ENCODE assay signal across 23 cellular contexts in genomic region chr14:61404637-61405036, GRCh38.
DNase-seq lines count a peak whose midpoint lies in the region; ATAC-seq and TF ChIP-seq lines count a peak whose summit lies in the region.
"Had no signal": no experiment of that assay in that cellular context is flagged by ENCODE, and none has a peak within 500 bp of the region (broad histone marks: within the 10 kb centered on the region; RNA-seq: fewer than 3 reads in every experiment).

No MANE protein-coding gene starts in this region.

- no peak overlapping the region for H2AFZ ChIP-seq in MM.1S (ENCODE audit: low read length)

- no peak overlapping the region for H3K9ac ChIP-seq in MM.1S (ENCODE audit: low read length)
- H3K9ac ChIP-seq: SK-N-SH had no signal

- H4K20me1 ChIP-seq in MM.1S (ENCODE audit: insufficient read depth, low read length) = no peaks in the 10 kb centered on the region

- peak overlapping the region; percentile 8 for H3K4me3 Mint-ChIP-seq in T-helper 1 cell treated with Interleukin-12 subunit alpha and Interleukin-12 subunit beta and Interleukin-4 antibody, amounts not matched to agents 30 μg/mL and 1 μg/mL, for 36 hours
- peak overlapping the region in 7 of 8 donors; percentile 12 to 74 (median 66) for H3K4me3 Mint-ChIP-seq in CD4-positive, alpha-beta memory T cell
- H3K4me3 Mint-ChIP-seq in activated CD8-positive, alpha-beta T cell treated with anti-CD3 and anti-CD28 coated beads, Interleukin-2, amount 10 ng/mL, durations not matched to agents 7 days and 5 days = peak overlapping the region; percentile 11
- H3K4me3 Mint-ChIP-seq in immature natural killer cell = peak overlapping the region; percentile 56 to 82 (median 68)

- DNase-seq in T-helper 1 cell (no peak), immature natural killer cell (no peak), MM.1S (no peak), foreskin fibroblast (no peak), inferior parietal cortex (ENCODE audit: extremely low spot score) (no peak)
- DNase-seq in CD4-positive, alpha-beta memory T cell = no peak
- DNase-seq in activated CD8-positive, alpha-beta T cell treated with anti-CD3 and anti-CD28 coated beads, Interleukin-2, amount 10 ng/mL, durations not matched to agents 7 days and 5 days = no peak
- DNase-seq: activated T-cell treated with anti-CD3 and anti-CD28 coated beads, Interleukin-2, amount 50 U/mL, for 4 hours; BE2C; dermis blood vessel endothelial cell; hippocampal formation; mammary epithelial cell; MG63; NCI-H146; NCI-H2171 treated with DMSO at 0.1 percent for 48 hours; NCI-H526; retina; SK-N-SH; spleen; stimulated activated CD4-positive, alpha-beta T cell treated with anti-CD3 and anti-CD28 coated beads, Interleukin-4, amount 100 ng/mL, for 24 hours had no signal

- ATAC-seq in activated CD8-positive, alpha-beta T cell treated with anti-CD3 and anti-CD28 coated beads, Interleukin-2, amount 10 ng/mL, durations not matched to agents 7 days and 5 days = no peak
- ATAC-seq: activated T-cell treated with anti-CD3 and anti-CD28 coated beads, Interleukin-2, amount 50 U/mL, for 4 hours had no signal

- no peaks in the 10 kb centered on the region for H3K9me3 Mint-ChIP-seq in T-helper 1 cell treated with Interleukin-12 subunit alpha and Interleukin-12 subunit beta and Interleukin-4 antibody, amounts not matched to agents 30 μg/mL and 1 μg/mL, for 36 hours
- H3K9me3 Mint-ChIP-seq in CD4-positive, alpha-beta memory T cell = no peaks in the 10 kb centered on the region
- no peaks in the 10 kb centered on the region for H3K9me3 Mint-ChIP-seq in activated CD8-positive, alpha-beta T cell treated with anti-CD3 and anti-CD28 coated beads, Interleukin-2, amount 10 ng/mL, durations not matched to agents 7 days and 5 days (ENCODE audit: insufficient read depth)
- H3K9me3 Mint-ChIP-seq in immature natural killer cell = no peaks in the 10 kb centered on the region
- H3K9me3 Mint-ChIP-seq: activated T-cell treated with anti-CD3 and anti-CD28 coated beads, Interleukin-2, amount 50 U/mL, for 4 hours had no signal

- TF ChIP-seq CTCF in MM.1S (IDR thresholded peaks at IDR 0.05; ENCODE audit: low read length) (no peak), foreskin fibroblast (IDR thresholded peaks at IDR 0.05; ENCODE audit: low read depth, low read length) (no peak)

- H3K9me2 ChIP-seq in MM.1S (replicated peaks; ENCODE audit: insufficient read depth, low read length) = no peaks in the 10 kb centered on the region
- H3K9me2 ChIP-seq: SK-N-SH had no signal

- H3K4me3 ChIP-seq in CD4-positive, alpha-beta memory T cell (ENCODE audit: low read length in 2 of 2) = no peak overlapping the region
- no peak overlapping the region for H3K4me3 ChIP-seq in MM.1S (ENCODE audit: low read length)
- H3K4me3 ChIP-seq in foreskin fibroblast (ENCODE audit: low read depth in 1 of 2, low read length in 2 of 2) = no peak overlapping the region
- H3K4me3 ChIP-seq: MG63, spleen had no signal

- no peaks in the 10 kb centered on the region for H3K27me3 Mint-ChIP-seq in T-helper 1 cell treated with Interleukin-12 subunit alpha and Interleukin-12 subunit beta and Interleukin-4 antibody, amounts not matched to agents 30 μg/mL and 1 μg/mL, for 36 hours (ENCODE audit: low read depth)
- no peaks in the 10 kb centered on the region for H3K27me3 Mint-ChIP-seq in CD4-positive, alpha-beta memory T cell
- H3K27me3 Mint-ChIP-seq in activated CD8-positive, alpha-beta T cell treated with anti-CD3 and anti-CD28 coated beads, Interleukin-2, amount 10 ng/mL, durations not matched to agents 7 days and 5 days (ENCODE audit: low read depth) = no peaks in the 10 kb centered on the region
- peaks cover 4 to 35% (median 5%) of the 10 kb centered on the region in 3 donors for H3K27me3 Mint-ChIP-seq in immature natural killer cell (ENCODE audit: low read depth in 3 of 3)

- no peak overlapping the region for H3K4me2 ChIP-seq in MM.1S (ENCODE audit: low read depth, low read length)
- H3K4me2 ChIP-seq: SK-N-SH had no signal

- CTCF ChIA-PET in CD4-positive, alpha-beta memory T cell (lab: Charles Lee; ENCODE audit: partially characterized antibody) = interaction anchor here (0.6 to 3.1 kb wide), 6 partner anchors 16 to 123 kb away, joined by 3 to 22 read pairs (median 4); no protein-coding TSS in a partner anchor
- CTCF ChIA-PET in activated CD8-positive, alpha-beta T cell treated with anti-CD3 and anti-CD28 coated beads, Interleukin-2, amount 10 ng/mL, durations not matched to agents 7 days and 5 days (lab: Charles Lee) = interaction anchor here (2.0 to 2.5 kb wide), 2 partner anchors 24 to 72 kb away, joined by 5 to 9 read pairs; no protein-coding TSS in a partner anchor

- no peaks in the 10 kb centered on the region for H3K36me3 ChIP-seq in CD4-positive, alpha-beta memory T cell (ENCODE audit: insufficient read depth, low read length)
- no peaks in the 10 kb centered on the region for H3K36me3 ChIP-seq in MM.1S (replicated peaks; ENCODE audit: insufficient read depth, low read length)
- H3K36me3 ChIP-seq: BE2C, MG63, spleen had no signal

- H3F3A ChIP-seq in MM.1S (ENCODE audit: insufficient read depth, low read length) = no peaks in the 10 kb centered on the region

- H3K36me3 Mint-ChIP-seq in T-helper 1 cell treated with Interleukin-12 subunit alpha and Interleukin-12 subunit beta and Interleukin-4 antibody, amounts not matched to agents 30 μg/mL and 1 μg/mL, for 36 hours (ENCODE audit: low read depth) = peaks cover 21% of the 10 kb centered on the region
- peaks cover 5 to 12% of the 10 kb centered on the region in 2 donors for H3K36me3 Mint-ChIP-seq in CD4-positive, alpha-beta memory T cell
- H3K36me3 Mint-ChIP-seq in activated CD8-positive, alpha-beta T cell treated with anti-CD3 and anti-CD28 coated beads, Interleukin-2, amount 10 ng/mL, durations not matched to agents 7 days and 5 days (ENCODE audit: low read depth) = peaks cover 69% of the 10 kb centered on the region
- H3K36me3 Mint-ChIP-seq in immature natural killer cell = peaks cover 0 to 6% (median 0%) of the 10 kb centered on the region in 3 donors

- intact Hi-C loops in CD4-positive, alpha-beta memory T cell (cut with micrococcal nuclease) = loop anchor here (5.0 kb wide), 2 partner anchors 33 to 82 kb away; partner anchors contain the start of gene PRKCH

- no peaks in the 10 kb centered on the region for H3K27me3 ChIP-seq in CD4-positive, alpha-beta memory T cell (ENCODE audit: insufficient read depth, low read length)
- H3K27me3 ChIP-seq in MM.1S (replicated peaks; ENCODE audit: insufficient read depth, low read length) = no peaks in the 10 kb centered on the region
- H3K27me3 ChIP-seq: MG63, spleen had no signal

- POLR2A ChIA-PET in CD4-positive, alpha-beta memory T cell (lab: Charles Lee; ENCODE audit: partially characterized antibody) = interaction anchor here (1.0 to 1.5 kb wide), 4 partner anchors 8 to 82 kb away, joined by 3 to 9 read pairs (median 4); no protein-coding TSS in a partner anchor
- POLR2A ChIA-PET in activated CD8-positive, alpha-beta T cell treated with anti-CD3 and anti-CD28 coated beads, Interleukin-2, amount 10 ng/mL, durations not matched to agents 7 days and 5 days (lab: Charles Lee) = no interaction called here

- H3K9me3 ChIP-seq in CD4-positive, alpha-beta memory T cell (ENCODE audit: control insufficient read depth in 1 of 2, low read length in 2 of 2) = no peaks in the 10 kb centered on the region
- no peaks in the 10 kb centered on the region for H3K9me3 ChIP-seq in MM.1S (replicated peaks; ENCODE audit: insufficient read depth, low read length)
- H3K9me3 ChIP-seq: BE2C, MG63, SK-N-SH, spleen had no signal

- H3K79me2 ChIP-seq in MM.1S (ENCODE audit: low read length) = no peaks in the 10 kb centered on the region

- H3K27ac Mint-ChIP-seq in T-helper 1 cell treated with Interleukin-12 subunit alpha and Interleukin-12 subunit beta and Interleukin-4 antibody, amounts not matched to agents 30 μg/mL and 1 μg/mL, for 36 hours = peak overlapping the region; percentile 50
- peak overlapping the region; percentile 65 to 93 (median 82) for H3K27ac Mint-ChIP-seq in CD4-positive, alpha-beta memory T cell
- peak overlapping the region; percentile 81 for H3K27ac Mint-ChIP-seq in activated CD8-positive, alpha-beta T cell treated with anti-CD3 and anti-CD28 coated beads, Interleukin-2, amount 10 ng/mL, durations not matched to agents 7 days and 5 days
- peak overlapping the region; percentile 83 to 92 (median 91) for H3K27ac Mint-ChIP-seq in immature natural killer cell

- peak overlapping the region; percentile 19 for H3K27ac ChIP-seq in CD4-positive, alpha-beta memory T cell (ENCODE audit: low read depth, low read length)
- H3K27ac ChIP-seq in MM.1S (ENCODE audit: low read length) = no peak overlapping the region
- H3K27ac ChIP-seq: 22Rv1, RWPE1 had no signal

- peaks cover 69% of the 10 kb centered on the region for H3K4me1 Mint-ChIP-seq in T-helper 1 cell treated with Interleukin-12 subunit alpha and Interleukin-12 subunit beta and Interleukin-4 antibody, amounts not matched to agents 30 μg/mL and 1 μg/mL, for 36 hours (ENCODE audit: low read depth)
- peaks cover 67 to 88% (median 80%) of the 10 kb centered on the region in 4 donors for H3K4me1 Mint-ChIP-seq in CD4-positive, alpha-beta memory T cell
- H3K4me1 Mint-ChIP-seq in activated CD8-positive, alpha-beta T cell treated with anti-CD3 and anti-CD28 coated beads, Interleukin-2, amount 10 ng/mL, durations not matched to agents 7 days and 5 days (ENCODE audit: low read depth) = peaks cover 90% of the 10 kb centered on the region
- H3K4me1 Mint-ChIP-seq in immature natural killer cell = peaks cover 0 to 69% of the 10 kb centered on the region in 2 donors

- peaks cover 96% of the 10 kb centered on the region for H3K4me1 ChIP-seq in CD4-positive, alpha-beta memory T cell (ENCODE audit: insufficient read depth, low read length)
- H3K4me1 ChIP-seq in MM.1S (ENCODE audit: low read length) = no peaks in the 10 kb centered on the region
- H3K4me1 ChIP-seq: BE2C had no signal

Comparison
In these comparisons a context has a peak if more than half of its experiments do, and no peak if none do; other contexts are left out.
1. H3K4me3 Mint-ChIP-seq: peak in every context shown above with its lines; median percentile 68 in immature natural killer cell; 66 in CD4-positive, alpha-beta memory T cell; 11 in activated CD8-positive, alpha-beta T cell treated with anti-CD3 and anti-CD28 coated beads, Interleukin-2, amount 10 ng/mL, durations not matched to agents 7 days and 5 days; 8 in T-helper 1 cell treated with Interleukin-12 subunit alpha and Interleukin-12 subunit beta and Interleukin-4 antibody, amounts not matched to agents 30 μg/mL and 1 μg/mL, for 36 hours.